19 cellular contexts compared by ENCODE assay signal in the genomic region with DNA sequence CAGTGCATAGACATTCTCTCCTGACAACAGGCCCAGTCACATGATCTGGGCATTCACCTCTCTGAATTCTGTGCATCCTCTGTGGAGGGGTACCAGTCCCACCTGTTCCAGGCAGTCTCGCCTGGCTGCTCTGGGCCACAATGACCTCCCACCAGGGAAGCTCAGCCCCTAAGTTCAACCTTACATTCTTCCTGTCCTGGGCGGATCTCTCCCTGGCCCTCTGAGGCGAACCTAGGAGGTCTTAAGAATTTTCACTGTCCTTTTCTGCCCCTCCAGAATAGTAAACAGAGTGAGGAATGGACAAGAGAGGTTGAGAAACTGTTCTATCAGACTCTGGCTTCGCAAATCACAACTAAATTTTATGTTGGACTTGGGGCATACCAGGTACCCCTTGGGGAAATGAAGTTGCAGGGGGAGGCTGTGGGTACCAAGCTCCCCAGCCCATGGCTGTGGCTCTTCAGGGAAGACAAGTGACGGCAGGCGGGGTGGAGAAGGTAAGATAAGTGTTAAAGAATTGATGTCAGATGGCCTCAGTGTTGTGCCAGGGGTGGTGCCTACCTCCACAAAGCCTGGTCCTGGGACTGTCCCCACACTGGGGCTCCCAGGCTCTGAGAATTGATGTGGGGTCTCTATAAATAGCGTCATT. TPM values are rescaled to one million over a fixed set of nuclear protein-coding genes. Genes with fewer than 3 reads are reported as not detected.
"Had no signal": no experiment of that assay in that cellular context is flagged by ENCODE, and none has a peak within 500 bp of the region (broad histone marks: within the 10 kb centered on the region; RNA-seq: fewer than 3 reads in every experiment).

No MANE protein-coding gene starts in this region.

- ATAC-seq: activated T-helper 17 cell treated with anti-CD3 and anti-CD28 coated beads, Interleukin-2, amount 50 U/mL, for 72 hours had no signal

- H3K9me3 ChIP-seq: adrenal gland, colonic mucosa, esophagus squamous epithelium, ovary had no signal

- H3K27ac Mint-ChIP-seq: activated B cell treated with CpG ODN at 0.5 μM for 24 hours; activated CD4-positive, alpha-beta T cell treated with anti-CD3 and anti-CD28 coated beads, Interleukin-2, amount 10 ng/mL, durations not matched to agents 7 days and 5 days; activated T-helper 17 cell treated with anti-CD3 and anti-CD28 coated beads, Interleukin-2, amount 50 U/mL, for 72 hours; T-helper 2 cell treated with Interferon-gamma antibody and Interleukin-4, amounts not matched to agents 5 μg/mL and 100 μg/mL, for 36 hours had no signal

- H3K4me3 Mint-ChIP-seq: activated B cell treated with CpG ODN at 0.5 μM for 24 hours; activated CD4-positive, alpha-beta T cell treated with anti-CD3 and anti-CD28 coated beads, Interleukin-2, amount 10 ng/mL, durations not matched to agents 7 days and 5 days; activated T-helper 17 cell treated with anti-CD3 and anti-CD28 coated beads, Interleukin-2, amount 50 U/mL, for 72 hours; T-helper 2 cell treated with Interferon-gamma antibody and Interleukin-4, amounts not matched to agents 5 μg/mL and 100 μg/mL, for 36 hours had no signal

- H3K27me3 ChIP-seq: ovary had no signal

- DNase-seq: activated B cell treated with CpG ODN at 0.5 μM for 24 hours; activated CD4-positive, alpha-beta T cell treated with anti-CD3 and anti-CD28 coated beads, Interleukin-2, amount 10 ng/mL, durations not matched to agents 7 days and 5 days; activated naive CD4-positive, alpha-beta T cell treated with anti-CD3 and anti-CD28 coated beads, Interleukin-2, amount 50 U/mL, for 16 hours; colonic mucosa; effector CD4-positive, alpha-beta T cell; esophagus squamous epithelium; midbrain; stimulated activated CD4-positive, alpha-beta T cell treated with anti-CD3 and anti-CD28 coated beads, Interleukin-15, amount 100 ng/mL, for 24 hours; stimulated activated CD4-positive, alpha-beta T cell treated with anti-CD3 and anti-CD28 coated beads, Interleukin-4, amount 100 ng/mL, for 1 hour; stimulated activated naive CD4-positive, alpha-beta T cell; substantia nigra; SW 1271; trophoblast cell had no signal

- H3K27ac ChIP-seq: adrenal gland, colonic mucosa, esophagus squamous epithelium, ovary had no signal

- H3K9me3 Mint-ChIP-seq: activated B cell treated with CpG ODN at 0.5 μM for 24 hours; activated CD4-positive, alpha-beta T cell treated with anti-CD3 and anti-CD28 coated beads, Interleukin-2, amount 10 ng/mL, durations not matched to agents 7 days and 5 days; activated T-helper 17 cell treated with anti-CD3 and anti-CD28 coated beads, Interleukin-2, amount 50 U/mL, for 72 hours; T-helper 2 cell treated with Interferon-gamma antibody and Interleukin-4, amounts not matched to agents 5 μg/mL and 100 μg/mL, for 36 hours had no signal

- H3K4me3 ChIP-seq: adrenal gland, colonic mucosa, esophagus squamous epithelium, lung, ovary had no signal

- H3K4me1 Mint-ChIP-seq: activated T-helper 17 cell treated with anti-CD3 and anti-CD28 coated beads, Interleukin-2, amount 50 U/mL, for 72 hours had no signal

- H3K36me3 ChIP-seq: adrenal gland, colonic mucosa, esophagus squamous epithelium, ovary had no signal

- H3K27me3 Mint-ChIP-seq: activated T-helper 17 cell treated with anti-CD3 and anti-CD28 coated beads, Interleukin-2, amount 50 U/mL, for 72 hours had no signal

RNA-seq across cellular contexts. Expression of a gene that starts 5.3 kb away (rescaled TPM):
- total RNA-seq: activated B cell treated with CpG ODN at 0.5 μM for 24 hours; activated CD4-positive, alpha-beta T cell treated with anti-CD3 and anti-CD28 coated beads, Interleukin-2, amount 10 ng/mL, durations not matched to agents 7 days and 5 days had no signal
- polyA plus RNA-seq: neural cell had no signal
